In the genomic region with DNA sequence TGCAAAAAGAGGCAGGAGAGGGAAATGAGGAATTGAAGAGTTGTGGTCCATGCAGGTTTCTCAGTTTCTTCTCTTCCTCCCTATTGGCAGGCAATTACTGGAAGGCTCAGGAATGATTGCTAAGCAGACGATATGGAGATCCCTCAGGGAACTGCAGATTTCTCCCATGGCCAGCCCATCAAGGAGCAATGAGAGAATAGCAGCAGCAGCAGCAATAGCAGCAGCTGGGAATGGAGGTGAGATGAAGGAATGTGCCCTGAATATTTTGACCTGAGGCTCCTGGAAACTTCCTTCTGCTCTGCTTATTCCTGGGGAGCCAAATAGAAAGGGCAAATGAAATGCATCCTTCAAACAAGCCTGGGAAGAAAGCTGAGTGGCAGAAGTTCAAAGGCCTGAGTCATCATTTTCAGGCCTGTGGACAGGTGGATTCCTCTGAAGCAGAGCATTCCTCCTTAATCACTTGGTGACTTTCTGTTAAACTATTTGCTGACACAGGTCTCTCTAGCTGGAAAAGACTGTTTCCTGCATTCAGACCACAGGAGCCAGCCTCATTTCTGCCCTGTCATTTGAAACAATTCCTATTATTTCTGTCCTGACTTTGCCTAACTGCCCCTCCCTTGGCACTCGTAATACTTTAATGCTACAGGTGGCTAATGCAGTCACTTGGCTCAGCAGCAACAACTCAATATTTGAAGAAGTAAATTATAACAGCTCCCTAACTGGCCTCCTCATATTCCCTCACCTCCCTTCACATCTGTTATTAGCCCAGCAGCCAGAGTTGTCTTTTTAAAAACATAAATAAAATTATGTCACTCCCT, we compare ENCODE assay signal across 9 cellular contexts.
A peak's percentile ranks its signal among the peaks of the same experiment; 100 is the strongest.
DNase-seq lines count a peak whose midpoint lies in the region; ATAC-seq and TF ChIP-seq lines count a peak whose summit lies in the region.
"Had no signal": no experiment of that assay in that cellular context is flagged by ENCODE, and none has a peak within 500 bp of the region (broad histone marks: within the 10 kb centered on the region; RNA-seq: fewer than 3 reads in every experiment).

No MANE protein-coding gene starts in this region.

- H3K27ac ChIP-seq in HUES64 (ENCODE audit: low read depth, low read length) (peak overlapping the region; percentile 61), lung (ENCODE audit: low read depth in 1 of 2, low read length in 1 of 2) (no peak overlapping the region)

- H3K9ac ChIP-seq in HUES64 (ENCODE audit: low read depth, low read length) = peak overlapping the region; percentile 22; the same call in 1 of the 2 replicates

- H3K4me3 ChIP-seq in HUES64 (ENCODE audit: low read length) (no peak overlapping the region), cardiac fibroblast (replicated peaks in 1 of 2; ENCODE audit: low read depth in 2 of 2, low read length in 2 of 2) (no peak overlapping the region), lung (no peak overlapping the region)

- WGBS in HUES64 = 55% methylated on average over 2 of the region's 2 CpGs
- 24 to 66% methylated on average over 2 of the region's 2 CpGs for WGBS in lung, 2 donors

- H3K27me3 ChIP-seq in HUES64 (ENCODE audit: insufficient read depth, low read length) (no peaks in the 10 kb centered on the region), lung (ENCODE audit: control insufficient read depth, insufficient read depth) (no peaks in the 10 kb centered on the region)

- H3K9me3 ChIP-seq in HUES64 (ENCODE audit: insufficient read depth, low read depth, low read length) (peaks cover 13% of the 10 kb centered on the region; the same call in 1 of the 2 replicates), lung (ENCODE audit: control insufficient read depth in 2 of 2, insufficient read depth in 1 of 2, low read length in 1 of 2) (peaks cover 0 to 6% of the 10 kb centered on the region in 2 donors)

- no peak for TF ChIP-seq CTCF in AG09319 (IDR thresholded peaks at IDR 0.05; ENCODE audit: low read depth, low read length)
- no peak for TF ChIP-seq CTCF in cardiac fibroblast (IDR thresholded peaks at IDR 0.05; ENCODE audit: low read depth, low read length)
- no peak for TF ChIP-seq CTCF in lung (IDR thresholded peaks at IDR 0.05; ENCODE audit: control extremely low read depth, extremely low read depth)

- DNase-seq in AG09319 (ENCODE audit: extremely low read depth, low read depth) (peak; percentile 14), cardiac fibroblast (ENCODE audit: low read depth in 2 of 2) (peak; percentile 46 to 88), lung (ENCODE audit: low spot score) (no peak), ureter (ENCODE audit: low spot score) (no peak), SHP77 treated with DMSO at 0.1 percent for 48 hours (lab: John Stamatoyannopoulos, UW) (no peak)
- DNase-seq: NCI-H2227 treated with DMSO at 0.1 percent for 48 hours had no signal

- peak; percentile 63 for ATAC-seq in lung (ENCODE audit: insufficient read depth, low FRiP score)
- ATAC-seq in HG02610 (IDR thresholded peaks at IDR 0.05; ENCODE audit: unreplicated experiment) = no peak
- no peak for ATAC-seq in GM21390 (IDR thresholded peaks at IDR 0.05; ENCODE audit: unreplicated experiment)

- no peaks in the 10 kb centered on the region for H3K36me3 ChIP-seq in HUES64 (ENCODE audit: insufficient read depth, low read length)
- no peaks in the 10 kb centered on the region for H3K36me3 ChIP-seq in lung (ENCODE audit: control insufficient read depth in 2 of 2, insufficient read depth in 2 of 2, low read length in 2 of 2)

- H3K4me1 ChIP-seq in HUES64 (ENCODE audit: insufficient read depth, low read length) (peaks cover 23% of the 10 kb centered on the region), lung (ENCODE audit: control insufficient read depth in 2 of 2, insufficient read depth in 2 of 2, low read length in 2 of 2) (no peaks in the 10 kb centered on the region)

Comparison
In these comparisons a context has a peak if more than half of its experiments do, and no peak if none do; other contexts are left out.
1. DNase-seq: peak in AG09319 (single experiment) and cardiac fibroblast (2 of 2); none in lung (single experiment), ureter (single experiment) and SHP77 treated with DMSO at 0.1 percent for 48 hours (single experiment).